Comparison of ENCODE assay signal across 14 cellular contexts in genomic region chr3:127708837-127709236, GRCh38.
"Had no signal": no experiment of that assay in that cellular context is flagged by ENCODE, and none has a peak within 500 bp of the region (broad histone marks: within the 10 kb centered on the region; RNA-seq: fewer than 3 reads in every experiment).

No MANE protein-coding gene starts in this region.

- H3K4me3 ChIP-seq: lung, prostate gland, SJSA1, stomach, tibial nerve had no signal

- H3K4me3 Mint-ChIP-seq: activated naive CD8-positive, alpha-beta T cell; activated T-cell treated with anti-CD3 and anti-CD28 coated beads, Interleukin-2, amount 50 U/mL, for 24 hours; naive thymus-derived CD4-positive, alpha-beta T cell had no signal

- H3K36me3 ChIP-seq: prostate gland had no signal

- H3K27me3 ChIP-seq: SJSA1, stomach, tibial nerve had no signal

- H3K36me3 Mint-ChIP-seq: activated naive CD8-positive, alpha-beta T cell; naive thymus-derived CD4-positive, alpha-beta T cell had no signal

- H3K4me1 ChIP-seq: prostate gland had no signal

- H3K27ac ChIP-seq: SJSA1 had no signal

- H3K9me3 ChIP-seq: prostate gland, stomach, tibial nerve had no signal

- H3K27ac Mint-ChIP-seq: activated naive CD8-positive, alpha-beta T cell; activated T-cell treated with anti-CD3 and anti-CD28 coated beads, Interleukin-2, amount 50 U/mL, for 24 hours; naive thymus-derived CD4-positive, alpha-beta T cell had no signal

- DNase-seq: activated CD4-positive, alpha-beta T cell treated with anti-CD3 and anti-CD28 coated beads, Interleukin-2, amount 50 U/mL, for 4 hours; activated gamma-delta T cell; activated T-cell treated with anti-CD3 and anti-CD28 coated beads, Interleukin-2, amount 50 U/mL, for 24 hours; amygdala; effector CD4-positive, alpha-beta T cell; naive thymus-derived CD4-positive, alpha-beta T cell; occipital lobe; stimulated activated CD4-positive, alpha-beta T cell treated with anti-CD3 and anti-CD28 coated beads, Interleukin-4, amount 100 ng/mL, for 4 hours; stomach had no signal

- H3K27me3 Mint-ChIP-seq: activated naive CD8-positive, alpha-beta T cell had no signal
